Comparison of ENCODE assay signal across 8 cellular contexts in the genomic region with DNA sequence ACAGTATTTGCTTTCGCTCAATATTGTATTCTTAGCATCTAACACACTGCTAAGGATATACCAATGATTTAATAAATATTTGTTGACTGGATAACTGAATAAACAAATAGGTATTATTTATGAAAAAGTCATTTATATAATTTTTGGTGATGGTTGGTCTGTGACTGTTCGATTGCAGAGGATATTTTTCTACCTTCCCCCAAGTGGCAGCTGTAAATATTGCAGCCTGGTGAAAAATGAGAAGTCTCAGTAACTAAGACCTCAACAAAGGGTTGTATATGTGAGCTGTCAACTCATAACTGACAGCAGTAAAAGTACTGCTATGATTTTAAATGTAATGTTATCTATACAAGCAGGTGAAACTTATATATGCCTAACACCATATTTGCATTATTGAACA. TPM values are rescaled to one million over a fixed set of nuclear protein-coding genes. Genes with fewer than 3 reads are reported as not detected.
DNase-seq lines count a peak whose midpoint lies in the region; ATAC-seq, FAIRE-seq and TF ChIP-seq lines count a peak whose summit lies in the region.

No MANE protein-coding gene starts in this region.

- no peak overlapping the region for H3K14ac ChIP-seq in mesenchymal stem cell (ENCODE audit: low read length in 2 of 2)

- H3K23ac ChIP-seq in mesenchymal stem cell (ENCODE audit: low read length in 2 of 2), result no peak overlapping the region

- no peak overlapping the region for H3K18ac ChIP-seq in mesenchymal stem cell (ENCODE audit: low read depth in 1 of 2, low read length in 2 of 2)

- H2BK15ac ChIP-seq in mesenchymal stem cell (ENCODE audit: low read depth, poor library complexity, severe bottlenecking), result no peak overlapping the region

- no peak for TF ChIP-seq POLR2A in GM12891 (IDR thresholded peaks at IDR 0.05; ENCODE audit: low read depth, low read length)
- TF ChIP-seq POLR2A in Peyer's patch (IDR thresholded peaks at IDR 0.05), result no peak

- ATAC-seq in HG02885 (IDR thresholded peaks at IDR 0.05; ENCODE audit: poor library complexity, unreplicated experiment) (peak; percentile 77), GM18498 (IDR thresholded peaks at IDR 0.05; ENCODE audit: unreplicated experiment) (no peak)

- H3K4me3 ChIP-seq in mesenchymal stem cell (ENCODE audit: insufficient read depth in 1 of 2, low read depth in 1 of 2, low read length in 2 of 2) (no peak overlapping the region), Peyer's patch (no peak overlapping the region)

- no peak overlapping the region for H2BK120ac ChIP-seq in mesenchymal stem cell (ENCODE audit: low read depth, low read length)

- peak in 2 of 6 experiments; percentile 19 to 22 for TF ChIP-seq CTCF in Peyer's patch (IDR thresholded peaks at IDR 0.05)

- FAIRE-seq in GM12891 (lab: Jason Lieb, UNC), result no peak

- H3K4me2 ChIP-seq in mesenchymal stem cell (ENCODE audit: low read length, poor library complexity, severe bottlenecking), result no peak overlapping the region

- H2BK5ac ChIP-seq in mesenchymal stem cell (ENCODE audit: low read depth, low read length, poor library complexity, severe bottlenecking), result no peak overlapping the region

- H3K36me3 ChIP-seq in mesenchymal stem cell (ENCODE audit: control insufficient read depth in 1 of 2, insufficient read depth in 2 of 2, low read depth in 1 of 2, low read length in 2 of 2), result no peaks in the 10 kb centered on the region
- no peaks in the 10 kb centered on the region for H3K36me3 ChIP-seq in Peyer's patch

- DNase-seq in GM12891 (ENCODE audit: insufficient read length, low spot score), result peak; percentile 0
- DNase-seq in amniotic epithelial cell (ENCODE audit: low read depth), result peak; percentile 0
- peak; percentile 0 for DNase-seq in mesenchymal stem cell
- DNase-seq in amniotic stem cell (lab: John Stamatoyannopoulos, UW), result no peak
- DNase-seq in islet precursor cell, result no peak
- DNase-seq in Peyer's patch, result no peak

- H3K4me1 ChIP-seq in mesenchymal stem cell (ENCODE audit: control insufficient read depth, insufficient read depth, low read depth, low read length), result no peaks in the 10 kb centered on the region
- H3K4me1 ChIP-seq in Peyer's patch, result no peaks in the 10 kb centered on the region

- no peak overlapping the region for H4K91ac ChIP-seq in mesenchymal stem cell (ENCODE audit: low read length)

- no peak overlapping the region for H3K4ac ChIP-seq in mesenchymal stem cell (ENCODE audit: low read depth in 1 of 2, low read length in 2 of 2)

- H3K9me3 ChIP-seq in mesenchymal stem cell (ENCODE audit: control insufficient read depth, low read length), result no peaks in the 10 kb centered on the region
- H3K9me3 ChIP-seq in Peyer's patch, result no peaks in the 10 kb centered on the region

- H3K9ac ChIP-seq in mesenchymal stem cell (ENCODE audit: low read length), result no peak overlapping the region

- no peak overlapping the region for H2AK5ac ChIP-seq in mesenchymal stem cell (ENCODE audit: low read length, severe bottlenecking)

- WGBS in mesenchymal stem cell, result no CpG with 5 or more reads among the region's 2 CpGs

- H3K27ac ChIP-seq in mesenchymal stem cell (ENCODE audit: low read length, poor library complexity, severe bottlenecking) (no peak overlapping the region), Peyer's patch (no peak overlapping the region)

- no peak overlapping the region for H4K8ac ChIP-seq in mesenchymal stem cell (ENCODE audit: low read length)

- no peak overlapping the region for H2AFZ ChIP-seq in mesenchymal stem cell (ENCODE audit: low read depth, low read length)

- H3K27me3 ChIP-seq in mesenchymal stem cell (ENCODE audit: control insufficient read depth in 1 of 2, insufficient read depth in 1 of 2, low read length in 2 of 2), result peaks cover 0 to 6% of the 10 kb centered on the region in 2 experiments
- no peaks in the 10 kb centered on the region for H3K27me3 ChIP-seq in Peyer's patch

- no peak overlapping the region for H2BK12ac ChIP-seq in mesenchymal stem cell (ENCODE audit: low read length in 2 of 2)

- no peaks in the 10 kb centered on the region for H3K79me1 ChIP-seq in mesenchymal stem cell (replicated peaks; ENCODE audit: low read length, poor library complexity, severe bottlenecking)

TF ChIP-seq in GM12891, 5 proteins besides CTCF, POLR2A, EP300 and RAD21:
- TF ChIP-seq POLR2AphosphoS5 (IDR thresholded peaks at IDR 0.05; ENCODE audit: low read depth, low read length), result no peak
- no peak for TF ChIP-seq POU2F2 (IDR thresholded peaks at IDR 0.05; ENCODE audit: low read depth, low read length)
- TF ChIP-seq TAF1 (IDR thresholded peaks at IDR 0.05; ENCODE audit: low read depth, low read length), result no peak
- TF ChIP-seq PAX5 (IDR thresholded peaks at IDR 0.05; ENCODE audit: insufficient read depth, low read length, severe bottlenecking), result no peak
- no peak for TF ChIP-seq SPI1 (IDR thresholded peaks at IDR 0.05; ENCODE audit: low read depth, low read length)

RNA-seq across cellular contexts. Expression of a gene that starts 36.0 kb away (rescaled TPM):
- polyA plus RNA-seq in GM12891 (2012; ENCODE audit: low read depth, missing spikeins), result not detected
- polyA plus RNA-seq in mesenchymal stem cell (2013, experiment 1 of 2), result not detected
- not detected for polyA plus RNA-seq in mesenchymal stem cell (2013, experiment 2 of 2)
- not detected for total RNA-seq in Peyer's patch

Comparison
In these comparisons a context has a peak if more than half of its experiments do, and no peak if none do; other contexts are left out.
1. DNase-seq: peak in GM12891 (single experiment), amniotic epithelial cell (single experiment) and mesenchymal stem cell (single experiment); none in amniotic stem cell (single experiment), islet precursor cell (single experiment) and Peyer's patch (0 of 3).